In genomic region chr22:23894710-23895598, GRCh38 we compare ENCODE assay signal across 8 cellular contexts. TPM values are rescaled to one million over a fixed set of nuclear protein-coding genes. Genes with fewer than 3 reads are reported as not detected.
DNase-seq lines count a peak whose midpoint lies in the region; ATAC-seq and TF ChIP-seq lines count a peak whose summit lies in the region.

No MANE protein-coding gene starts in this region.

- no peaks in the 10 kb centered on the region for H3K27me3 ChIP-seq in BE2C
- no peaks in the 10 kb centered on the region for H3K27me3 ChIP-seq in esophagus squamous epithelium

- WGBS in esophagus squamous epithelium, 2 donors, result 0 to 1% methylated on average over 9 to 26 of the region's 79 CpGs

- ATAC-seq in GM19372 (IDR thresholded peaks at IDR 0.05; ENCODE audit: low read depth, unreplicated experiment), result peak; percentile 11
- ATAC-seq in naive B cell (ENCODE audit: low read depth in 2 of 2), result peak; percentile 45 to 47
- ATAC-seq in stimulated activated effector memory CD8-positive, alpha-beta T cell treated with anti-CD3 and anti-CD28 coated beads, Interleukin-12 subunit alpha, Interleukin-12 subunit beta, amount 100 ng/mL, for 72 hours, result peak; percentile 55

- peak; percentile 85 for DNase-seq in BE2C
- DNase-seq in HUDEP-2 (lab: John Stamatoyannopoulos, UW; ENCODE audit: unreplicated experiment in 76 of 76), result peak in 74 of 76 experiments; percentile 16 to 83 (median 69)
- peak; percentile 95 for DNase-seq in OCI-M1 (lab: John Stamatoyannopoulos, UW)
- DNase-seq in activated T-cell treated with anti-CD3 and anti-CD28 coated beads, Interleukin-2, amount 50 U/mL, for 48 hours, result peak; percentile 82 to 86
- DNase-seq in esophagus squamous epithelium (lab: John Stamatoyannopoulos, UW), result peak; percentile 14
- DNase-seq in naive B cell, result peak; percentile 55
- peak; percentile 41 to 85 for DNase-seq in stimulated activated effector memory CD8-positive, alpha-beta T cell treated with anti-CD3 and anti-CD28 coated beads, Interleukin-12 subunit alpha, Interleukin-12 subunit beta, amount 100 ng/mL, for 72 hours (ENCODE audit: low spot score in 2 of 2)

- H3K36me3 ChIP-seq in BE2C (peaks cover 27% of the 10 kb centered on the region), esophagus squamous epithelium (peaks cover 17 to 30% (median 19%) of the 10 kb centered on the region in 3 donors)

- intact Hi-C loops in esophagus squamous epithelium (cut with DNase I), result no loop called here

- H3K27ac ChIP-seq in esophagus squamous epithelium, result peak overlapping the region; percentile 97 to 99 (median 98)

- H3K4me1 Mint-ChIP-seq in naive B cell, result peaks cover 31 to 37% (median 34%) of the 10 kb centered on the region in 3 donors
- peaks cover 38% of the 10 kb centered on the region for H3K4me1 Mint-ChIP-seq in stimulated activated effector memory CD8-positive, alpha-beta T cell treated with anti-CD3 and anti-CD28 coated beads, Interleukin-12 subunit alpha, Interleukin-12 subunit beta, amount 100 ng/mL, for 72 hours

- H3K9me3 Mint-ChIP-seq in naive B cell, result peaks cover 0 to 2% (median 0%) of the 10 kb centered on the region in 7 donors
- no peaks in the 10 kb centered on the region for H3K9me3 Mint-ChIP-seq in stimulated activated effector memory CD8-positive, alpha-beta T cell treated with anti-CD3 and anti-CD28 coated beads, Interleukin-12 subunit alpha, Interleukin-12 subunit beta, amount 100 ng/mL, for 72 hours

- H3K27ac Mint-ChIP-seq in naive B cell, result peak overlapping the region; percentile 76 to 98 (median 92)
- H3K27ac Mint-ChIP-seq in stimulated activated effector memory CD8-positive, alpha-beta T cell treated with anti-CD3 and anti-CD28 coated beads, Interleukin-12 subunit alpha, Interleukin-12 subunit beta, amount 100 ng/mL, for 72 hours, result peak overlapping the region; percentile 99

- H3K4me1 ChIP-seq in BE2C (peaks cover 21% of the 10 kb centered on the region), esophagus squamous epithelium (peaks cover 17 to 52% (median 19%) of the 10 kb centered on the region in 3 donors)

- H3K36me3 Mint-ChIP-seq in naive B cell, result peaks cover 0 to 25% of the 10 kb centered on the region in 2 donors
- peaks cover 46% of the 10 kb centered on the region for H3K36me3 Mint-ChIP-seq in stimulated activated effector memory CD8-positive, alpha-beta T cell treated with anti-CD3 and anti-CD28 coated beads, Interleukin-12 subunit alpha, Interleukin-12 subunit beta, amount 100 ng/mL, for 72 hours

- H3K4me3 ChIP-seq in BE2C (ENCODE audit: low read depth, low read length) (peak overlapping the region; percentile 94), esophagus squamous epithelium (peak overlapping the region; percentile 73 to 94 (median 86))

- TF ChIP-seq CTCF in BE2C (IDR thresholded peaks at IDR 0.05; ENCODE audit: low read depth, low read length) (peak; percentile 53), esophagus squamous epithelium (IDR thresholded peaks at IDR 0.05) (peak in 2 of 6 experiments; percentile 37 to 46)

- peak overlapping the region; percentile 91 to 97 (median 94) for H3K4me3 Mint-ChIP-seq in naive B cell
- peak overlapping the region; percentile 92 for H3K4me3 Mint-ChIP-seq in stimulated activated effector memory CD8-positive, alpha-beta T cell treated with anti-CD3 and anti-CD28 coated beads, Interleukin-12 subunit alpha, Interleukin-12 subunit beta, amount 100 ng/mL, for 72 hours

- H3K27me3 Mint-ChIP-seq in naive B cell, result no peaks in the 10 kb centered on the region

- TF ChIP-seq POLR2A in esophagus squamous epithelium (IDR thresholded peaks at IDR 0.05), result no peak

- H3K9me3 ChIP-seq in BE2C, result no peaks in the 10 kb centered on the region
- no peaks in the 10 kb centered on the region for H3K9me3 ChIP-seq in esophagus squamous epithelium

RNA-seq across cellular contexts. Expression of gene MIF, which starts 0.8 kb away (rescaled TPM):
- polyA plus RNA-seq in BE2C (2012; ENCODE audit: insufficient read depth, insufficient read length, low read depth), result 3,280 TPM
- total RNA-seq in esophagus squamous epithelium, result 100 to 1,000 TPM; 410 to 807 (median 448) TPM
- 1,000 to 10,000 TPM in 2 of 6 donors, 100 to 1,000 TPM in 4; 853 to 1,113 (median 946) TPM for polyA plus RNA-seq in naive B cell (ENCODE audit: low read depth in 6 of 6)

RNA-seq across cellular contexts. Expression of gene SLC2A11, which starts 37.3 kb away (rescaled TPM):
- 26.1 TPM for polyA plus RNA-seq in BE2C (2012; ENCODE audit: insufficient read depth, insufficient read length, low read depth)
- total RNA-seq in esophagus squamous epithelium, result 1 to 10 TPM in 3 of 4 donors, under 1 TPM in 1; 0.57 to 4.4 (median 2.9) TPM
- polyA plus RNA-seq in naive B cell (ENCODE audit: low read depth in 6 of 6), result 10 to 100 TPM in 4 of 6 donors, 1 to 10 TPM in 2; 7.0 to 15.9 (median 10.9) TPM

RNA-seq across cellular contexts. Expression of gene DERL3, which starts 56.1 kb away (rescaled TPM):
- polyA plus RNA-seq in BE2C (2012; ENCODE audit: insufficient read depth, insufficient read length, low read depth), result 0.82 TPM
- total RNA-seq in esophagus squamous epithelium, result 1 to 10 TPM in 2 of 4 donors, not detected in 2; 1.3 to 1.9 TPM
- 10 to 100 TPM; 25.2 to 33.9 (median 26.4) TPM for polyA plus RNA-seq in naive B cell (ENCODE audit: low read depth in 6 of 6)

Comparison
In these comparisons a context has a peak if more than half of its experiments do, and no peak if none do; other contexts are left out.
1. Peak in every context shown above with its lines: DNase-seq, ATAC-seq, H3K4me3 ChIP-seq and H3K27ac ChIP-seq.
2. DNase-seq: peak in every context shown above with its lines; median percentile 95 in OCI-M1; 85 in BE2C; 84 in activated T-cell treated with anti-CD3 and anti-CD28 coated beads, Interleukin-2, amount 50 U/mL, for 48 hours; 69 in HUDEP-2; 63 in stimulated activated effector memory CD8-positive, alpha-beta T cell treated with anti-CD3 and anti-CD28 coated beads, Interleukin-12 subunit alpha, Interleukin-12 subunit beta, amount 100 ng/mL, for 72 hours; 55 in naive B cell; 14 in esophagus squamous epithelium.